ENCODE assay signal across 8 cellular contexts in the genomic region with DNA sequence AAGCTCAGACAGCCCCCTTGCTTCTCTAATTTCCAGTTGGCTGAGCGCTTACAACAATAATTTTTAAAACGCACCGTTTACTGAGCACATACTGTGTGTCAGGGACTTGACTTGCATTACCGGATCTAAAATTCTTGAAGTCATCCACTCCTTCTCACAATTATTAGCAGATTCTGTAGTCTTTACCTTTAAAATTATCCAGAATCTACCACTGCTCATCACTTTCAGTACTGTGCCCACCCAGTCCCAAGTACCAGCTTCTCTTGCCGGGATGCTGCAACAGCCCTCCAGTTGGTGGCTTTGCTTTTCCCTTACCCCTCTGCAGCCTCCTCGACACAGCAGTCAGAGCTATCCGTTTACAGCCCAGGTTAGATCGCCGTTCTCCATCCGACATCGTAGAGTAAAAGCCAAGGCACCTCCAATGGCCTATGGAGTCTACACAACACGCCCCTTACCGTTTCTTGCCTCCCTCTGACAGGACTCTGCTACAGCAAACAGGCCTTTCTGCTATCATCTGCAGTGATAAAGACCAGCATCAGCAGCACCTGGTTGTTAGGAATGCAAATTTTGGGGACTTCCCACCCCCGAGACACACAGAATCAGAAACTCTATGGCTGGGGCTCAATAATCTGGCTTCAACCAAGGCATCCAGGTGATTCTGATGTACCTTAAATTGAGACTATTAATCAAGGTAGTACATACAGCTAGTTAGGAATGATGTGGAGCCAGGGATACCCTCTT.
DNase-seq lines count a peak whose midpoint lies in the region; ATAC-seq and TF ChIP-seq lines count a peak whose summit lies in the region.

No MANE protein-coding gene starts in this region.

- intact Hi-C loops in left ventricle myocardium inferior (cut with micrococcal nuclease), result loop anchor here (10.0 kb wide), 1 partner anchor 174 kb away; no protein-coding TSS in a partner anchor
- intact Hi-C loops in left ventricle myocardium superior (cut with micrococcal nuclease), result loop anchor here (10.0 kb wide), 1 partner anchor 126 kb away; no protein-coding TSS in a partner anchor

- H3K4me3 ChIP-seq in left ventricle myocardium inferior, result peak overlapping the region; percentile 70
- peak overlapping the region; percentile 63 for H3K4me3 ChIP-seq in SJCRH30
- H3K4me3 ChIP-seq in fibroblast of lung (replicated peaks in 1 of 4; ENCODE audit: control extremely low read depth in 1 of 4, insufficient read depth in 1 of 4, low read depth in 3 of 4, low read length in 4 of 4), result peak overlapping the region; percentile 47 to 75 (median 60)
- H3K4me3 ChIP-seq in rectal smooth muscle tissue (ENCODE audit: low read length), result peak overlapping the region; percentile 82

- H4K20me1 ChIP-seq in fibroblast of lung (ENCODE audit: control insufficient read depth, extremely low read depth, insufficient read depth, low read length), result no peaks in the 10 kb centered on the region

- H2AFZ ChIP-seq in fibroblast of lung (ENCODE audit: low read length), result peak overlapping the region; percentile 79

- no peaks in the 10 kb centered on the region for H3K79me2 ChIP-seq in fibroblast of lung (ENCODE audit: control insufficient read depth, insufficient read depth, low read length)

- peak overlapping the region; percentile 73 for H3K4me2 ChIP-seq in fibroblast of lung (ENCODE audit: extremely low read depth, insufficient read depth, low read length)

- no peaks in the 10 kb centered on the region for H3K9me3 ChIP-seq in left ventricle myocardium inferior (replicated peaks)
- no peaks in the 10 kb centered on the region for H3K9me3 ChIP-seq in SJCRH30 (replicated peaks)
- H3K9me3 ChIP-seq in fibroblast of lung (ENCODE audit: control insufficient read depth, insufficient read depth, low read depth, low read length), result no peaks in the 10 kb centered on the region

- DNase-seq in left ventricle myocardium inferior, result no peak
- no peak for DNase-seq in left ventricle myocardium superior
- DNase-seq in SJCRH30, result no peak
- DNase-seq in fibroblast of lung (ENCODE audit: low read depth in 2 of 2), result no peak
- DNase-seq in CD1c-positive myeloid dendritic cell (ENCODE audit: extremely low spot score), result no peak
- DNase-seq in HT-29 (ENCODE audit: low spot score), result no peak

- H3K36me3 ChIP-seq in left ventricle myocardium inferior (no peaks in the 10 kb centered on the region), SJCRH30 (no peaks in the 10 kb centered on the region), fibroblast of lung (ENCODE audit: control insufficient read depth, insufficient read depth, low read length) (no peaks in the 10 kb centered on the region), rectal smooth muscle tissue (ENCODE audit: control insufficient read depth, insufficient read depth, low read length) (no peaks in the 10 kb centered on the region)

- H3K27ac ChIP-seq in left ventricle myocardium inferior (replicated peaks) (peak overlapping the region; percentile 95), SJCRH30 (no peak overlapping the region; the same call in 1 of the 2 replicates), fibroblast of lung (ENCODE audit: insufficient read depth, low read length) (peak overlapping the region; percentile 81), rectal smooth muscle tissue (ENCODE audit: low read depth, low read length) (peak overlapping the region; percentile 90)

- H3K4me1 ChIP-seq in left ventricle myocardium inferior (peaks cover 39% of the 10 kb centered on the region), SJCRH30 (peaks cover 12% of the 10 kb centered on the region), fibroblast of lung (ENCODE audit: control insufficient read depth, extremely low read depth, insufficient read depth, low read length) (peaks cover 19% of the 10 kb centered on the region), rectal smooth muscle tissue (ENCODE audit: control insufficient read depth, insufficient read depth, low read length) (peaks cover 4% of the 10 kb centered on the region)

- H3K9ac ChIP-seq in fibroblast of lung (ENCODE audit: insufficient read depth, low read length), result peak overlapping the region; percentile 68
- no peak overlapping the region for H3K9ac ChIP-seq in rectal smooth muscle tissue (ENCODE audit: low read length)

- H3K27me3 ChIP-seq in left ventricle myocardium inferior (ENCODE audit: low read depth) (no peaks in the 10 kb centered on the region), SJCRH30 (no peaks in the 10 kb centered on the region), fibroblast of lung (ENCODE audit: control insufficient read depth, insufficient read depth, low read length) (no peaks in the 10 kb centered on the region), rectal smooth muscle tissue (ENCODE audit: control insufficient read depth, insufficient read depth, low read length) (no peaks in the 10 kb centered on the region)

- no peak for ATAC-seq in left ventricle myocardium superior
- no peak for ATAC-seq in HG02973 (IDR thresholded peaks at IDR 0.05; ENCODE audit: unreplicated experiment)

- no peak for TF ChIP-seq CTCF in left ventricle myocardium inferior (IDR thresholded peaks at IDR 0.05; ENCODE audit: borderline replicate concordance)
- no peak for TF ChIP-seq CTCF in fibroblast of lung (conservative IDR thresholded peaks at IDR 0.05 in 1 of 2, IDR thresholded peaks at IDR 0.05 in 1 of 2; ENCODE audit: low read depth in 1 of 2, low read length in 2 of 2)
